8 cellular contexts compared by ENCODE assay signal in genomic region chr11:6481924-6482275, GRCh38. TPM values are rescaled to one million over a fixed set of nuclear protein-coding genes. Genes with fewer than 3 reads are reported as not detected.
A peak's percentile ranks its signal among the peaks of the same experiment; 100 is the strongest.
DNase-seq lines count a peak whose midpoint lies in the region; ATAC-seq, FAIRE-seq and TF ChIP-seq lines count a peak whose summit lies in the region.

No MANE protein-coding gene starts in this region.

- peak in 1 of 5 donors; percentile 5 for DNase-seq in CD4-positive, alpha-beta memory T cell
- DNase-seq in ascending aorta (ENCODE audit: low spot score in 2 of 2), result no peak
- peak; percentile 15 for DNase-seq in kidney tubule cell (ENCODE audit: low spot score)
- no peak for DNase-seq in tibial artery
- no peak for DNase-seq in GM10248 (ENCODE audit: extremely low spot score)
- DNase-seq in posterior vena cava (ENCODE audit: low spot score), result no peak
- no peak for DNase-seq in frontal cortex (ENCODE audit: low spot score in 2 of 2)

- TF ChIP-seq CTCF in ascending aorta (IDR thresholded peaks at IDR 0.05) (no peak), tibial artery (IDR thresholded peaks at IDR 0.05) (no peak), GM10248 (IDR thresholded peaks at IDR 0.05; ENCODE audit: control extremely low read depth, extremely low read depth, low read depth, missing control alignments) (no peak)

- intact Hi-C loops in CD4-positive, alpha-beta memory T cell (cut with micrococcal nuclease), result loop anchor here (1.0 to 5.0 kb wide), 6 partner anchors 45 to 248 kb away; partner anchors contain the start of genes APBB1, FHIP1B, ILK and MRPL17
- intact Hi-C loops in ascending aorta (cut with DNase I) (loop anchor here (1.0 to 2.0 kb wide), 3 partner anchors 63 to 247 kb away; partner anchors contain the start of genes APBB1, FHIP1B and SMPD1), tibial artery (cut with DNase I; ENCODE audit: low total_unique reads) (loop anchor here (5.0 kb wide), 1 partner anchor 125 kb away; no protein-coding TSS in a partner anchor), posterior vena cava (cut with DNase I) (no loop called here)

- H3K4me1 Mint-ChIP-seq in CD4-positive, alpha-beta memory T cell, result peaks cover 26 to 44% (median 36%) of the 10 kb centered on the region in 4 donors

- peak overlapping the region; percentile 83 to 97 for H3K4me3 ChIP-seq in CD4-positive, alpha-beta memory T cell (ENCODE audit: low read length in 2 of 2)
- H3K4me3 ChIP-seq in ascending aorta, result peak overlapping the region; percentile 92 to 94
- H3K4me3 ChIP-seq in tibial artery, result peak overlapping the region; percentile 73 to 88

- H3K36me3 ChIP-seq in CD4-positive, alpha-beta memory T cell (ENCODE audit: insufficient read depth, low read length), result peaks cover 52% of the 10 kb centered on the region
- H3K36me3 ChIP-seq in ascending aorta, result peaks cover 28 to 68% of the 10 kb centered on the region in 2 donors
- peaks cover 20 to 67% (median 40%) of the 10 kb centered on the region in 3 donors for H3K36me3 ChIP-seq in tibial artery

- no peaks in the 10 kb centered on the region for H3K9me3 ChIP-seq in CD4-positive, alpha-beta memory T cell (ENCODE audit: control insufficient read depth in 1 of 2, low read length in 2 of 2)
- no peaks in the 10 kb centered on the region for H3K9me3 ChIP-seq in ascending aorta
- H3K9me3 ChIP-seq in tibial artery, result no peaks in the 10 kb centered on the region

- H3K27me3 Mint-ChIP-seq in CD4-positive, alpha-beta memory T cell, result no peaks in the 10 kb centered on the region

- peak overlapping the region; percentile 90 for H3K27ac ChIP-seq in CD4-positive, alpha-beta memory T cell (ENCODE audit: low read depth, low read length)
- H3K27ac ChIP-seq in ascending aorta (peak overlapping the region; percentile 95), tibial artery (peak overlapping the region; percentile 88 to 91)

- POLR2A ChIA-PET in CD4-positive, alpha-beta memory T cell (lab: Charles Lee; ENCODE audit: partially characterized antibody), result interaction anchor here (0.7 to 4.7 kb wide), 26 partner anchors 8 to 1505 kb away, joined by 3 to 30 read pairs (median 4); partner anchors contain the start of genes APBB1, EIF3F, FHIP1B and MRPL17
- POLR2A ChIA-PET in GM10248 (lab: Yijun Ruan, JAX), result interaction anchor here (0.8 to 1.4 kb wide), 5 partner anchors 8 to 247 kb away, joined by 3 to 5 read pairs (median 3); partner anchors contain the start of genes APBB1 and TPP1

- peaks cover 19 to 48% of the 10 kb centered on the region in 2 donors for H3K36me3 Mint-ChIP-seq in CD4-positive, alpha-beta memory T cell

- peaks cover 49% of the 10 kb centered on the region for H3K4me1 ChIP-seq in CD4-positive, alpha-beta memory T cell (ENCODE audit: insufficient read depth, low read length)
- H3K4me1 ChIP-seq in ascending aorta, result peaks cover 7 to 27% of the 10 kb centered on the region in 2 donors
- peaks cover 0 to 35% (median 27%) of the 10 kb centered on the region in 4 donors for H3K4me1 ChIP-seq in tibial artery

- peak overlapping the region; percentile 93 to 98 (median 96) for H3K4me3 Mint-ChIP-seq in CD4-positive, alpha-beta memory T cell

- H3K27me3 ChIP-seq in CD4-positive, alpha-beta memory T cell (ENCODE audit: insufficient read depth, low read length), result no peaks in the 10 kb centered on the region
- H3K27me3 ChIP-seq in ascending aorta (no peaks in the 10 kb centered on the region), tibial artery (no peaks in the 10 kb centered on the region)

- no peaks in the 10 kb centered on the region for H3K9me3 Mint-ChIP-seq in CD4-positive, alpha-beta memory T cell

- peak; percentile 2 for ATAC-seq in HG02938 (IDR thresholded peaks at IDR 0.05; ENCODE audit: unreplicated experiment)

- no peak for FAIRE-seq in frontal cortex (lab: Jason Lieb, UNC)

- CTCF ChIA-PET in CD4-positive, alpha-beta memory T cell (lab: Charles Lee; ENCODE audit: partially characterized antibody), result interaction anchor here (0.7 to 2.5 kb wide), 14 partner anchors 10 to 223 kb away, joined by 3 to 23 read pairs (median 4); partner anchors contain the start of gene MRPL17
- CTCF ChIA-PET in GM10248 (lab: Yijun Ruan, JAX), result interaction anchor here (0.7 to 2.0 kb wide), 15 partner anchors 9 to 1183 kb away, joined by 3 to 10 read pairs (median 3); partner anchors contain the start of genes MRPL17 and TAF10

- H3K27ac Mint-ChIP-seq in CD4-positive, alpha-beta memory T cell, result peak overlapping the region; percentile 95 to 99 (median 98)

RNA-seq across cellular contexts. Expression of gene TIMM10B, which starts 0.6 kb away (rescaled TPM):
- 10 to 100 TPM; 54.7 to 60.3 TPM for total RNA-seq in CD4-positive, alpha-beta memory T cell
- polyA plus RNA-seq in CD4-positive, alpha-beta memory T cell, result 10 to 100 TPM; 29.9 to 32.4 TPM
- total RNA-seq in ascending aorta (19.2 TPM), posterior vena cava (10 to 100 TPM; 33.6 to 34.9 TPM), frontal cortex (21.2 TPM)

RNA-seq across cellular contexts. Expression of gene ARFIP2, which starts 0.8 kb away (rescaled TPM):
- 10 to 100 TPM; 53.9 to 56.9 TPM for total RNA-seq in CD4-positive, alpha-beta memory T cell
- 10 to 100 TPM; 34.1 to 35.8 TPM for polyA plus RNA-seq in CD4-positive, alpha-beta memory T cell
- total RNA-seq in ascending aorta, result 87.8 TPM
- 10 to 100 TPM; 27.4 to 29.2 TPM for total RNA-seq in posterior vena cava
- total RNA-seq in frontal cortex, result 25.3 TPM

RNA-seq across cellular contexts. Expression of gene TRIM3, which starts 8.2 kb away (rescaled TPM):
- 10 to 100 TPM; 22.9 to 23.1 TPM for total RNA-seq in CD4-positive, alpha-beta memory T cell
- 1 to 10 TPM; 1.2 to 3.5 TPM for polyA plus RNA-seq in CD4-positive, alpha-beta memory T cell
- total RNA-seq in ascending aorta, result 33.8 TPM
- total RNA-seq in posterior vena cava, result 10 to 100 TPM; 22.0 to 23.2 TPM
- total RNA-seq in frontal cortex, result 40.4 TPM

RNA-seq across cellular contexts. Expression of gene DNHD1, which starts 15.2 kb away (rescaled TPM):
- 10 to 100 TPM; 45.9 to 54.0 TPM for total RNA-seq in CD4-positive, alpha-beta memory T cell
- polyA plus RNA-seq in CD4-positive, alpha-beta memory T cell, result 1 to 10 TPM; 1.2 to 1.4 TPM
- total RNA-seq in ascending aorta (2.3 TPM), posterior vena cava (10 to 100 TPM in 1 of 2 donors, 1 to 10 TPM in 1; 9.3 to 10.3 TPM), frontal cortex (2.4 TPM)

RNA-seq across cellular contexts. Expression of gene HPX, which starts 41.1 kb away (rescaled TPM):
- total RNA-seq in CD4-positive, alpha-beta memory T cell, result 1 to 10 TPM in 1 of 2 experiments, under 1 TPM in 1; 0.83 to 1.3 TPM
- not detected for polyA plus RNA-seq in CD4-positive, alpha-beta memory T cell
- total RNA-seq in ascending aorta (16.8 TPM), posterior vena cava (1 to 10 TPM; 1.2 to 1.7 TPM), frontal cortex (0.82 TPM)

Comparison
In these comparisons a context has a peak if more than half of its experiments do, and no peak if none do; other contexts are left out.
1. intact Hi-C loops: an anchor here in CD4-positive, alpha-beta memory T cell (1.0 to 5.0 kb wide), ascending aorta (1.0 to 2.0 kb wide) and tibial artery (5.0 kb wide); none called in posterior vena cava.